Comparison of ENCODE assay signal across 15 cellular contexts in genomic region chr1:200275415-200275814, GRCh38.
"Had no signal": no experiment of that assay in that cellular context is flagged by ENCODE, and none has a peak within 500 bp of the region (broad histone marks: within the 10 kb centered on the region; RNA-seq: fewer than 3 reads in every experiment).

No MANE protein-coding gene starts in this region.

- H3K27ac ChIP-seq: brain microvascular endothelial cell, coronary artery, esophagus squamous epithelium, foreskin keratinocyte, ovary, tibial nerve, vagina had no signal

- H3K9me3 Mint-ChIP-seq: activated naive CD8-positive, alpha-beta T cell treated with anti-CD3 and anti-CD28 coated beads, Interleukin-2, amount 10 ng/mL, durations not matched to agents 7 days and 5 days; central memory CD8-positive, alpha-beta T cell; stimulated activated memory B cell treated with anti-CD40 and anti-IgM and Interleukin-4, amounts not matched to agents 10 μg/mL and 1 μg/mL and 100 μg/mL, for 72 hours had no signal

- H3K4me1 ChIP-seq: esophagus squamous epithelium, foreskin keratinocyte, tibial nerve, vagina had no signal

- H3K4me3 ChIP-seq: coronary artery, esophagus squamous epithelium, ovary, tibial nerve, vagina had no signal

- H3K36me3 Mint-ChIP-seq: activated naive CD8-positive, alpha-beta T cell treated with anti-CD3 and anti-CD28 coated beads, Interleukin-2, amount 10 ng/mL, durations not matched to agents 7 days and 5 days; stimulated activated memory B cell treated with anti-CD40 and anti-IgM and Interleukin-4, amounts not matched to agents 10 μg/mL and 1 μg/mL and 100 μg/mL, for 72 hours had no signal

- DNase-seq: activated CD4-positive, alpha-beta T cell treated with anti-CD3 and anti-CD28 coated beads, Interleukin-2, amount 10 ng/mL, durations not matched to agents 7 days and 5 days; activated naive CD4-positive, alpha-beta T cell; activated naive CD8-positive, alpha-beta T cell treated with anti-CD3 and anti-CD28 coated beads, Interleukin-2, amount 10 ng/mL, durations not matched to agents 7 days and 5 days; brain microvascular endothelial cell; esophagus squamous epithelium; foreskin keratinocyte; glutamatergic neuron; ovary; stimulated activated CD4-positive, alpha-beta T cell treated with anti-CD3 and anti-CD28 coated beads, Interleukin-2, amount 100 ng/mL, for 48 hours; substantia nigra had no signal

- H3K27me3 ChIP-seq: brain microvascular endothelial cell, ovary, tibial nerve, vagina had no signal

- H3K4me3 Mint-ChIP-seq: activated CD4-positive, alpha-beta T cell treated with anti-CD3 and anti-CD28 coated beads, Interleukin-2, amount 10 ng/mL, durations not matched to agents 7 days and 5 days; activated naive CD8-positive, alpha-beta T cell treated with anti-CD3 and anti-CD28 coated beads, Interleukin-2, amount 10 ng/mL, durations not matched to agents 7 days and 5 days; central memory CD8-positive, alpha-beta T cell; stimulated activated memory B cell treated with anti-CD40 and anti-IgM and Interleukin-4, amounts not matched to agents 10 μg/mL and 1 μg/mL and 100 μg/mL, for 72 hours had no signal

- H3K27me3 Mint-ChIP-seq: activated naive CD8-positive, alpha-beta T cell treated with anti-CD3 and anti-CD28 coated beads, Interleukin-2, amount 10 ng/mL, durations not matched to agents 7 days and 5 days; central memory CD8-positive, alpha-beta T cell; stimulated activated memory B cell treated with anti-CD40 and anti-IgM and Interleukin-4, amounts not matched to agents 10 μg/mL and 1 μg/mL and 100 μg/mL, for 72 hours had no signal

- ATAC-seq: foreskin keratinocyte; stimulated activated memory B cell treated with anti-CD40 and anti-IgM and Interleukin-4, amounts not matched to agents 10 μg/mL and 1 μg/mL and 100 μg/mL, for 72 hours had no signal

- H3K36me3 ChIP-seq: brain microvascular endothelial cell, esophagus squamous epithelium, ovary, tibial nerve, vagina had no signal

- H3K4me1 Mint-ChIP-seq: activated CD4-positive, alpha-beta T cell treated with anti-CD3 and anti-CD28 coated beads, Interleukin-2, amount 10 ng/mL, durations not matched to agents 7 days and 5 days; activated naive CD8-positive, alpha-beta T cell treated with anti-CD3 and anti-CD28 coated beads, Interleukin-2, amount 10 ng/mL, durations not matched to agents 7 days and 5 days; central memory CD8-positive, alpha-beta T cell; stimulated activated memory B cell treated with anti-CD40 and anti-IgM and Interleukin-4, amounts not matched to agents 10 μg/mL and 1 μg/mL and 100 μg/mL, for 72 hours had no signal

- H3K9me3 ChIP-seq: esophagus squamous epithelium, ovary, tibial nerve, vagina had no signal

- H3K27ac Mint-ChIP-seq: activated CD4-positive, alpha-beta T cell treated with anti-CD3 and anti-CD28 coated beads, Interleukin-2, amount 10 ng/mL, durations not matched to agents 7 days and 5 days; activated naive CD8-positive, alpha-beta T cell treated with anti-CD3 and anti-CD28 coated beads, Interleukin-2, amount 10 ng/mL, durations not matched to agents 7 days and 5 days; stimulated activated memory B cell treated with anti-CD40 and anti-IgM and Interleukin-4, amounts not matched to agents 10 μg/mL and 1 μg/mL and 100 μg/mL, for 72 hours had no signal
